ENCODE assay signal across 25 cellular contexts in the genomic region with DNA sequence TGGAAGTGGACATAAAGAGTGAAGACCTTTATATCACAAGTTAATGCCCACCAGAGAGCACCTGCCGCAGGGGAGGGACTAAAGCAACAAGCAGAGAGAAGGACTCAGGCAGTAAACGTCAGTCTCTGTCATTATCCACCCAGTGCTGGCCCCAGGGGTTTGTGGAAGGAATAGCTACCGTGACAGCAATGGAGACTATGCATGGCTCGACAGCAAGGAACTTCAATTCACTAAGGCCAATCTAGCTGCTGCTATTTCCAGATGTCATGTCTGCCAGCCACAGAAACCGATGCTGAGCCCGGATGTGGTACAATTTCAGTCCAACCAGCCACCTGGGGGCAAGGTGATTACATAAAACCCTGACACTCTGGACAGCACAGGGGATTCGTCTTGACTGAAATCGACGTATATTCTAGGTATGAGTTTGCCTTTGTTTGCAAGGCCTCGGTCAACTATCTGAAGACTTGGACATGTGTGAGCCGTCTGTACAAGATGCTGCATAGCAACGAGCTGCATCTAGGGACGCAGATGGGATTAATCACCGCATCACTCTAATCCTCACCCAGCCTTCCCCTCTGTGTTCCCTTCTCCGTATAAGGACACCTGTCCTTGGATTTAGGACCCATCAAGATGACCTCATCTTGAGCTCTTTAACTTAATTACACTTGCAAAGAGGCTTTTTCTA.
DNase-seq lines count a peak whose midpoint lies in the region; ATAC-seq and TF ChIP-seq lines count a peak whose summit lies in the region.
"Had no signal": no experiment of that assay in that cellular context is flagged by ENCODE, and none has a peak within 500 bp of the region (broad histone marks: within the 10 kb centered on the region; RNA-seq: fewer than 3 reads in every experiment).

No MANE protein-coding gene starts in this region.

- no peaks in the 10 kb centered on the region for H3K36me3 Mint-ChIP-seq in activated CD8-positive, alpha-beta T cell treated with anti-CD3 and anti-CD28 coated beads, Interleukin-2, amount 10 ng/mL, durations not matched to agents 7 days and 5 days (ENCODE audit: low read depth)
- H3K36me3 Mint-ChIP-seq: activated naive CD8-positive, alpha-beta T cell treated with anti-CD3 and anti-CD28 coated beads for 36 hours; WTC11 had no signal

- no peak overlapping the region for H3K27ac Mint-ChIP-seq in activated CD8-positive, alpha-beta T cell treated with anti-CD3 and anti-CD28 coated beads, Interleukin-2, amount 10 ng/mL, durations not matched to agents 7 days and 5 days
- H3K27ac Mint-ChIP-seq: activated CD4-positive, alpha-beta T cell treated with anti-CD3 and anti-CD28 coated beads, Interleukin-2, amount 10 ng/mL, durations not matched to agents 24 days and 14 days; activated naive CD8-positive, alpha-beta T cell treated with anti-CD3 and anti-CD28 coated beads for 36 hours; WTC11 had no signal

- H3K4me1 ChIP-seq in prostate gland (replicated peaks): no peaks in the 10 kb centered on the region
- H3K4me1 ChIP-seq: BLaER1, pancreas, SJCRH30 had no signal

- intact Hi-C loops in prostate gland (cut with DNase I): no loop called here

- H3K9me3 Mint-ChIP-seq in activated CD8-positive, alpha-beta T cell treated with anti-CD3 and anti-CD28 coated beads, Interleukin-2, amount 10 ng/mL, durations not matched to agents 7 days and 5 days (ENCODE audit: insufficient read depth): no peaks in the 10 kb centered on the region
- H3K9me3 Mint-ChIP-seq: activated CD4-positive, alpha-beta T cell treated with anti-CD3 and anti-CD28 coated beads, Interleukin-2, amount 10 ng/mL, durations not matched to agents 24 days and 14 days; activated naive CD8-positive, alpha-beta T cell treated with anti-CD3 and anti-CD28 coated beads for 36 hours; WTC11 had no signal

- ATAC-seq in activated CD8-positive, alpha-beta T cell treated with anti-CD3 and anti-CD28 coated beads, Interleukin-2, amount 10 ng/mL, durations not matched to agents 7 days and 5 days: no peak
- ATAC-seq: left lobe of liver, pancreas, WTC11 had no signal

- POLR2A ChIA-PET in activated CD8-positive, alpha-beta T cell treated with anti-CD3 and anti-CD28 coated beads, Interleukin-2, amount 10 ng/mL, durations not matched to agents 7 days and 5 days (lab: Charles Lee): no interaction called here

- CTCF ChIA-PET in activated CD8-positive, alpha-beta T cell treated with anti-CD3 and anti-CD28 coated beads, Interleukin-2, amount 10 ng/mL, durations not matched to agents 7 days and 5 days (lab: Charles Lee): no interaction called here

- no peaks in the 10 kb centered on the region for H3K27me3 Mint-ChIP-seq in activated CD8-positive, alpha-beta T cell treated with anti-CD3 and anti-CD28 coated beads, Interleukin-2, amount 10 ng/mL, durations not matched to agents 7 days and 5 days (ENCODE audit: low read depth)
- H3K27me3 Mint-ChIP-seq: activated CD4-positive, alpha-beta T cell treated with anti-CD3 and anti-CD28 coated beads, Interleukin-2, amount 10 ng/mL, durations not matched to agents 24 days and 14 days had no signal

- WGBS in prostate gland: 86% methylated on average over 15 of the region's 15 CpGs

- no peak for TF ChIP-seq POLR2A in prostate gland (IDR thresholded peaks at IDR 0.05)

- no peak overlapping the region for H3K4me3 Mint-ChIP-seq in activated CD8-positive, alpha-beta T cell treated with anti-CD3 and anti-CD28 coated beads, Interleukin-2, amount 10 ng/mL, durations not matched to agents 7 days and 5 days
- H3K4me3 Mint-ChIP-seq: activated CD4-positive, alpha-beta T cell treated with anti-CD3 and anti-CD28 coated beads, Interleukin-2, amount 10 ng/mL, durations not matched to agents 24 days and 14 days; activated naive CD8-positive, alpha-beta T cell treated with anti-CD3 and anti-CD28 coated beads for 36 hours; WTC11 had no signal

- H3K4me1 Mint-ChIP-seq in activated CD8-positive, alpha-beta T cell treated with anti-CD3 and anti-CD28 coated beads, Interleukin-2, amount 10 ng/mL, durations not matched to agents 7 days and 5 days (ENCODE audit: low read depth): no peaks in the 10 kb centered on the region
- H3K4me1 Mint-ChIP-seq: activated CD4-positive, alpha-beta T cell treated with anti-CD3 and anti-CD28 coated beads, Interleukin-2, amount 10 ng/mL, durations not matched to agents 24 days and 14 days; activated naive CD8-positive, alpha-beta T cell treated with anti-CD3 and anti-CD28 coated beads for 36 hours had no signal

- H3K27me3 ChIP-seq in prostate gland (replicated peaks; ENCODE audit: insufficient read depth): no peaks in the 10 kb centered on the region
- H3K27me3 ChIP-seq: BLaER1, pancreas had no signal

- no peaks in the 10 kb centered on the region for H3K9me3 ChIP-seq in prostate gland
- H3K9me3 ChIP-seq: BLaER1, pancreas, SJCRH30 had no signal

- DNase-seq in AG20443 (ENCODE audit: low spot score): peak; percentile 54
- peak; percentile 22 for DNase-seq in GM03348 (ENCODE audit: low spot score)
- DNase-seq in NCI-H82 (lab: John Stamatoyannopoulos, UW): peak; percentile 99
- peak; percentile 57 for DNase-seq in islet precursor cell
- no peak for DNase-seq in prostate gland (ENCODE audit: low spot score)
- no peak for DNase-seq in activated CD8-positive, alpha-beta T cell treated with anti-CD3 and anti-CD28 coated beads, Interleukin-2, amount 10 ng/mL, durations not matched to agents 7 days and 5 days
- DNase-seq in stimulated activated CD4-positive, alpha-beta T cell treated with anti-CD3 and anti-CD28 coated beads, Interleukin-4, amount 100 ng/mL, for 4 hours: no peak
- DNase-seq: activated CD4-positive, alpha-beta T cell treated with anti-CD3 and anti-CD28 coated beads, Interleukin-2, amount 10 ng/mL, durations not matched to agents 24 days and 14 days; activated effector memory CD4-positive, alpha-beta T cell treated with anti-CD3 and anti-CD28 coated beads, Interleukin-2, amount 50 U/mL, for 16 hours; activated naive CD8-positive, alpha-beta T cell treated with anti-CD3 and anti-CD28 coated beads for 36 hours; aorta; DMS153; H7; MV-4-11; NCI-H1436 treated with DMSO at 0.1 percent for 48 hours; NCI-H2171; NCI-H526; pancreas; small intestine; stimulated activated naive CD4-positive, alpha-beta T cell; T1000 had no signal

- no peak overlapping the region for H3K27ac ChIP-seq in prostate gland
- H3K27ac ChIP-seq: BLaER1, pancreas, SJCRH30 had no signal

- no peak for TF ChIP-seq CTCF in prostate gland (IDR thresholded peaks at IDR 0.05)

- H3K4me3 ChIP-seq in prostate gland: no peak overlapping the region
- H3K4me3 ChIP-seq: BLaER1, pancreas, SJCRH30 had no signal

- H3K36me3 ChIP-seq in prostate gland: no peaks in the 10 kb centered on the region
- H3K36me3 ChIP-seq: BLaER1, pancreas, SJCRH30 had no signal

Comparison
In these comparisons a context has a peak if more than half of its experiments do, and no peak if none do; other contexts are left out.
1. DNase-seq: peak in AG20443 (single experiment), GM03348 (single experiment), NCI-H82 (single experiment) and islet precursor cell (single experiment); none in prostate gland (single experiment), activated CD8-positive, alpha-beta T cell treated with anti-CD3 and anti-CD28 coated beads, Interleukin-2, amount 10 ng/mL, durations not matched to agents 7 days and 5 days (single experiment) and stimulated activated CD4-positive, alpha-beta T cell treated with anti-CD3 and anti-CD28 coated beads, Interleukin-4, amount 100 ng/mL, for 4 hours (0 of 2).